9 cellular contexts compared by ENCODE assay signal in the genomic region with DNA sequence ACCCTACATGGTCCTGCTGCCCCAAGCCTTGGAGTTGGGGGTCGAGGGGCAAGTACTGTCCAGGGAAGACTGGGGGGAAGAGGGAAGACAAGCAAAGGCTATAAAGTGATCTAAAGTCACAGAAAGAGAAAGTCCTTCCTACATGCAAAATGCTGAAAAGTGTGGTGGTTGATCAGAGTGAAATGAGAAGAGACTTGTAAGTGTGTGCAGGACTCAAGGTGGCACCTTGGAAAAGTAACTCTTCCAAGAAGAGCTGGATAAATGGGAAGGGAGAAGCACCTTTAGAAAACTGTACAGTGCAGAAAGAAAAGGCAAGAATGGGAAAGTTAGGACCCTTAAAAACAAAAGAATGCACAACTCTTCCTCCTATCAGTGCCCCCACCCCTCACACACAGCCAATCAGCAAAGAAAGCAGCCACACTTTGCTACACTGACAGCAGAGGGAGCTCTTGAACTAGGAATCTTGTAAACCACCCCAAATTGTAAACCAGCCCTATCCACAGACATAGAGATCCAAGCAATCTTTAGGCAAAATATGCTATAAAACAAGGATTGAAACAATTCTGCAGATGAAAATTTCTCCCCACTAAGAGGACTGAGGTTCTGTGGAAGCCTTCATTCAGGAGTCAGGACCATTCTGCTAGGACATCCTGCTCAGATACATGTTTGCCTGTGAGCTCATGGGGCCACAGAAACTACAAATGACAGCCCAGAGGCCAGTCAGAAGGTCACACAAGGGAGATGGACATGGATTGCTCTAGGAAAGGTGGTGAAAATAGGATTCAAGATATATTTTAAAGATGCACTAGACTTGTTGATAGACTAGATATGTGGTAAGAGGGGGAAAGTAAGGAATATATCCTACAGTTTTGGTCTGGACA.
DNase-seq lines count a peak whose midpoint lies in the region; ATAC-seq and TF ChIP-seq lines count a peak whose summit lies in the region.
"Had no signal": no experiment of that assay in that cellular context is flagged by ENCODE, and none has a peak within 500 bp of the region (broad histone marks: within the 10 kb centered on the region; RNA-seq: fewer than 3 reads in every experiment).

No MANE protein-coding gene starts in this region.

- H3K36me3 ChIP-seq in cardiac muscle cell (no peaks in the 10 kb centered on the region), OCI-LY1 (ENCODE audit: insufficient read depth, low read length) (no peaks in the 10 kb centered on the region), colonic mucosa (no peaks in the 10 kb centered on the region)

- WGBS in right cardiac atrium: 68% methylated on average over 1 of the region's 1 CpG

- H3K27me3 ChIP-seq in cardiac muscle cell (peaks cover 5% of the 10 kb centered on the region), right cardiac atrium (ENCODE audit: control insufficient read depth, insufficient read depth) (no peaks in the 10 kb centered on the region), OCI-LY1 (ENCODE audit: insufficient read depth, low read length) (no peaks in the 10 kb centered on the region), colonic mucosa (no peaks in the 10 kb centered on the region)

- H2AFZ ChIP-seq in OCI-LY1 (ENCODE audit: low read length): no peak overlapping the region

- H3K4me1 ChIP-seq in cardiac muscle cell (ENCODE audit: low read depth): no peaks in the 10 kb centered on the region
- no peaks in the 10 kb centered on the region for H3K4me1 ChIP-seq in right cardiac atrium (ENCODE audit: control insufficient read depth, insufficient read depth, low read length)
- H3K4me1 ChIP-seq in OCI-LY1 (ENCODE audit: insufficient read depth, low read length, severe bottlenecking): no peaks in the 10 kb centered on the region
- H3K4me1 ChIP-seq in colonic mucosa: no peaks in the 10 kb centered on the region

- no peak for ATAC-seq in right cardiac atrium
- peak; percentile 74 for ATAC-seq in HG03354 (IDR thresholded peaks at IDR 0.05; ENCODE audit: poor library complexity, severe bottlenecking, unreplicated experiment)
- ATAC-seq in GM21528 (IDR thresholded peaks at IDR 0.05; ENCODE audit: low FRiP score, unreplicated experiment): no peak
- ATAC-seq in GM19395 (IDR thresholded peaks at IDR 0.05; ENCODE audit: unreplicated experiment): no peak

- H3K79me2 ChIP-seq in OCI-LY1 (ENCODE audit: insufficient read depth, low read length): no peaks in the 10 kb centered on the region

- H3K27ac ChIP-seq in cardiac muscle cell (no peak overlapping the region), right cardiac atrium (ENCODE audit: low read length) (no peak overlapping the region), OCI-LY1 (ENCODE audit: low read depth, low read length, poor library complexity, severe bottlenecking) (no peak overlapping the region), colonic mucosa (no peak overlapping the region)
- H3K27ac ChIP-seq: epithelial cell of prostate had no signal

- H4K20me1 ChIP-seq in OCI-LY1 (ENCODE audit: insufficient read depth, low read length): no peaks in the 10 kb centered on the region

- no peaks in the 10 kb centered on the region for H3F3A ChIP-seq in OCI-LY1 (ENCODE audit: insufficient read depth, low read length)

- intact Hi-C loops in right cardiac atrium (cut with DNase I): loop anchor here in 1 of 4 donors (10.0 kb wide), 1 partner anchor 160 kb away; no protein-coding TSS in a partner anchor
- intact Hi-C loops in colonic mucosa (cut with DNase I): loop anchor here (2.0 to 5.0 kb wide), 2 partner anchors 38 to 156 kb away; no protein-coding TSS in a partner anchor

- TF ChIP-seq CTCF in cardiac muscle cell (IDR thresholded peaks at IDR 0.05; ENCODE audit: low read depth, low read length): peak; percentile 46
- peak; percentile 82 for TF ChIP-seq CTCF in OCI-LY1 (IDR thresholded peaks at IDR 0.05; ENCODE audit: low read length)
- TF ChIP-seq CTCF in colonic mucosa (IDR thresholded peaks at IDR 0.05): peak; percentile 63

- H3K4me3 ChIP-seq in cardiac muscle cell (no peak overlapping the region), right cardiac atrium (ENCODE audit: low read length) (no peak overlapping the region), OCI-LY1 (ENCODE audit: low read depth, low read length, poor library complexity, severe bottlenecking) (no peak overlapping the region), colonic mucosa (no peak overlapping the region)

- DNase-seq in cardiac muscle cell (ENCODE audit: low read depth in 1 of 2, low spot score in 1 of 2) (peak; percentile 21 to 25), right cardiac atrium (no peak), colonic mucosa (peak; percentile 73), midbrain (lab: John Stamatoyannopoulos, UW) (peak; percentile 49)

- H3K9me3 ChIP-seq in cardiac muscle cell (ENCODE audit: low read depth) (no peaks in the 10 kb centered on the region), right cardiac atrium (ENCODE audit: control insufficient read depth, low read length) (no peaks in the 10 kb centered on the region), OCI-LY1 (ENCODE audit: low read length) (peaks cover 7% of the 10 kb centered on the region; the same call in 1 of the 2 replicates), colonic mucosa (no peaks in the 10 kb centered on the region)

- H3K9me2 ChIP-seq in OCI-LY1 (ENCODE audit: low read depth, low read length): no peaks in the 10 kb centered on the region

- no peak overlapping the region for H3K4me2 ChIP-seq in OCI-LY1 (ENCODE audit: low read length)

- no peak overlapping the region for H3K9ac ChIP-seq in OCI-LY1 (ENCODE audit: low read length)
- H3K9ac ChIP-seq in colonic mucosa (ENCODE audit: low read depth in 2 of 2, low read length in 2 of 2): no peak overlapping the region

Comparison
In these comparisons a context has a peak if more than half of its experiments do, and no peak if none do; other contexts are left out.
1. DNase-seq: peak in cardiac muscle cell (2 of 2), colonic mucosa (single experiment) and midbrain (single experiment); none in right cardiac atrium (0 of 3).
2. Peak in every context shown above with its lines, with median percentiles within 50 percentile points of each other: CTCF ChIP-seq.